Comparison of ENCODE assay signal across 22 cellular contexts in genomic region chr1:187471555-187471954, GRCh38.
DNase-seq lines count a peak whose midpoint lies in the region; ATAC-seq, FAIRE-seq and TF ChIP-seq lines count a peak whose summit lies in the region.
"Had no signal": no experiment of that assay in that cellular context is flagged by ENCODE, and none has a peak within 500 bp of the region (broad histone marks: within the 10 kb centered on the region; RNA-seq: fewer than 3 reads in every experiment).

No MANE protein-coding gene starts in this region.

- no peaks in the 10 kb centered on the region for H3K27me3 Mint-ChIP-seq in activated naive CD8-positive, alpha-beta T cell treated with anti-CD3 and anti-CD28 coated beads, Interleukin-2, amount 50 U/mL, for 24 hours
- no peaks in the 10 kb centered on the region for H3K27me3 Mint-ChIP-seq in activated T-helper 1 cell treated with anti-CD3 and anti-CD28 coated beads, Interleukin-12 subunit alpha, Interleukin-12 subunit beta, Interleukin-2, Interleukin-4 antibody, amounts not matched to agents 30 ng/mL and 10 ng/mL and 1 ng/mL, durations not matched to agents 14 hours and 24 hours and 36 hours (ENCODE audit: insufficient read depth)
- H3K27me3 Mint-ChIP-seq: stimulated activated naive B cell treated with anti-CD40 and anti-IgM and Interleukin-4, amounts not matched to agents 10 μg/mL and 1 μg/mL and 100 μg/mL, for 72 hours had no signal

- H3K27me3 ChIP-seq in HAP-1 (ENCODE audit: low read depth) (no peaks in the 10 kb centered on the region), bronchial epithelial cell (ENCODE audit: control insufficient read depth, insufficient read depth, low read length) (no peaks in the 10 kb centered on the region), heart right ventricle (no peaks in the 10 kb centered on the region)
- H3K27me3 ChIP-seq: BLaER1 treated with 17β-estradiol and CSF1 and Interleukin-3, amounts not matched to agents 10 nM and 100 nM; tibial artery had no signal

- FAIRE-seq in bronchial epithelial cell (lab: Jason Lieb, UNC) = no peak

- H3K36me3 Mint-ChIP-seq in activated naive CD8-positive, alpha-beta T cell treated with anti-CD3 and anti-CD28 coated beads, Interleukin-2, amount 50 U/mL, for 24 hours (ENCODE audit: low read depth) = no peaks in the 10 kb centered on the region
- H3K36me3 Mint-ChIP-seq in activated T-helper 1 cell treated with anti-CD3 and anti-CD28 coated beads, Interleukin-12 subunit alpha, Interleukin-12 subunit beta, Interleukin-2, Interleukin-4 antibody, amounts not matched to agents 30 ng/mL and 10 ng/mL and 1 ng/mL, durations not matched to agents 14 hours and 24 hours and 36 hours (ENCODE audit: low read depth) = no peaks in the 10 kb centered on the region
- H3K36me3 Mint-ChIP-seq: stimulated activated naive B cell treated with anti-CD40 and anti-IgM and Interleukin-4, amounts not matched to agents 10 μg/mL and 1 μg/mL and 100 μg/mL, for 72 hours had no signal

- H3K9me3 Mint-ChIP-seq in activated naive CD8-positive, alpha-beta T cell treated with anti-CD3 and anti-CD28 coated beads, Interleukin-2, amount 50 U/mL, for 24 hours = peaks cover 16% of the 10 kb centered on the region
- peaks cover 3% of the 10 kb centered on the region for H3K9me3 Mint-ChIP-seq in activated T-helper 1 cell treated with anti-CD3 and anti-CD28 coated beads, Interleukin-12 subunit alpha, Interleukin-12 subunit beta, Interleukin-2, Interleukin-4 antibody, amounts not matched to agents 30 ng/mL and 10 ng/mL and 1 ng/mL, durations not matched to agents 14 hours and 24 hours and 36 hours

- no peak overlapping the region for H3K27ac ChIP-seq in heart right ventricle
- H3K27ac ChIP-seq: BLaER1 treated with 17β-estradiol and CSF1 and Interleukin-3, amounts not matched to agents 10 nM and 100 nM; lower lobe of right lung; parathyroid adenoma; SK-N-MC; tibial artery had no signal

- H3K4me3 Mint-ChIP-seq in activated naive CD8-positive, alpha-beta T cell treated with anti-CD3 and anti-CD28 coated beads, Interleukin-2, amount 50 U/mL, for 24 hours = no peak overlapping the region
- no peak overlapping the region for H3K4me3 Mint-ChIP-seq in activated T-helper 1 cell treated with anti-CD3 and anti-CD28 coated beads, Interleukin-12 subunit alpha, Interleukin-12 subunit beta, Interleukin-2, Interleukin-4 antibody, amounts not matched to agents 30 ng/mL and 10 ng/mL and 1 ng/mL, durations not matched to agents 14 hours and 24 hours and 36 hours
- H3K4me3 Mint-ChIP-seq: H9; stimulated activated naive B cell treated with anti-CD40 and anti-IgM and Interleukin-4, amounts not matched to agents 10 μg/mL and 1 μg/mL and 100 μg/mL, for 72 hours had no signal

- no peaks in the 10 kb centered on the region for H3K9me3 ChIP-seq in HAP-1
- no peaks in the 10 kb centered on the region for H3K9me3 ChIP-seq in heart right ventricle
- H3K9me3 ChIP-seq: BLaER1 treated with 17β-estradiol and CSF1 and Interleukin-3, amounts not matched to agents 10 nM and 100 nM; lower lobe of right lung; tibial artery had no signal

- H3K4me1 ChIP-seq in HAP-1 = peaks cover 25% of the 10 kb centered on the region
- no peaks in the 10 kb centered on the region for H3K4me1 ChIP-seq in heart right ventricle
- H3K4me1 ChIP-seq: BLaER1 treated with 17β-estradiol and CSF1 and Interleukin-3, amounts not matched to agents 10 nM and 100 nM; lower lobe of right lung; parathyroid adenoma; tibial artery had no signal

- no peak overlapping the region for H3K27ac Mint-ChIP-seq in activated naive CD8-positive, alpha-beta T cell treated with anti-CD3 and anti-CD28 coated beads, Interleukin-2, amount 50 U/mL, for 24 hours
- no peak overlapping the region for H3K27ac Mint-ChIP-seq in activated T-helper 1 cell treated with anti-CD3 and anti-CD28 coated beads, Interleukin-12 subunit alpha, Interleukin-12 subunit beta, Interleukin-2, Interleukin-4 antibody, amounts not matched to agents 30 ng/mL and 10 ng/mL and 1 ng/mL, durations not matched to agents 14 hours and 24 hours and 36 hours
- H3K27ac Mint-ChIP-seq: stimulated activated naive B cell treated with anti-CD40 and anti-IgM and Interleukin-4, amounts not matched to agents 10 μg/mL and 1 μg/mL and 100 μg/mL, for 72 hours had no signal

- no peak for TF ChIP-seq CTCF in bronchial epithelial cell (IDR thresholded peaks at IDR 0.05; ENCODE audit: insufficient read depth, low read length, severe bottlenecking)
- TF ChIP-seq CTCF in heart right ventricle (IDR thresholded peaks at IDR 0.05) = no peak

- in situ Hi-C loops in HAP-1 (cut with MboI; ENCODE audit: low sequenced_read_pairs) = no loop called here

- no peaks in the 10 kb centered on the region for H3K4me1 Mint-ChIP-seq in activated naive CD8-positive, alpha-beta T cell treated with anti-CD3 and anti-CD28 coated beads, Interleukin-2, amount 50 U/mL, for 24 hours
- H3K4me1 Mint-ChIP-seq in activated T-helper 1 cell treated with anti-CD3 and anti-CD28 coated beads, Interleukin-12 subunit alpha, Interleukin-12 subunit beta, Interleukin-2, Interleukin-4 antibody, amounts not matched to agents 30 ng/mL and 10 ng/mL and 1 ng/mL, durations not matched to agents 14 hours and 24 hours and 36 hours (ENCODE audit: low read depth) = no peaks in the 10 kb centered on the region
- H3K4me1 Mint-ChIP-seq: stimulated activated naive B cell treated with anti-CD40 and anti-IgM and Interleukin-4, amounts not matched to agents 10 μg/mL and 1 μg/mL and 100 μg/mL, for 72 hours had no signal

- no peak for ATAC-seq in activated naive CD8-positive, alpha-beta T cell treated with anti-CD3 and anti-CD28 coated beads, Interleukin-2, amount 50 U/mL, for 24 hours
- no peak for ATAC-seq in heart right ventricle
- ATAC-seq: lower lobe of right lung; stimulated activated naive B cell treated with anti-CD40 and anti-IgM and Interleukin-4, amounts not matched to agents 10 μg/mL and 1 μg/mL and 100 μg/mL, for 72 hours had no signal

- H3K4me3 ChIP-seq in HAP-1 = no peak overlapping the region
- no peak overlapping the region for H3K4me3 ChIP-seq in bronchial epithelial cell (ENCODE audit: low read depth, low read length)
- no peak overlapping the region for H3K4me3 ChIP-seq in skeletal muscle cell (ENCODE audit: low read depth, low read length)
- no peak overlapping the region for H3K4me3 ChIP-seq in heart right ventricle
- H3K4me3 ChIP-seq: BLaER1 treated with 17β-estradiol and CSF1 and Interleukin-3, amounts not matched to agents 10 nM and 100 nM; lower lobe of right lung; SK-N-MC; tibial artery had no signal

- intact Hi-C loops in activated T-helper 1 cell treated with anti-CD3 and anti-CD28 coated beads, Interleukin-12 subunit alpha, Interleukin-12 subunit beta, Interleukin-2, Interleukin-4 antibody, amounts not matched to agents 30 ng/mL and 10 ng/mL and 1 ng/mL, durations not matched to agents 14 hours and 24 hours and 36 hours (cut with micrococcal nuclease) = no loop called here
- intact Hi-C loops in heart right ventricle (cut with DNase I) = loop anchor here in 1 of 10 donors (10.0 kb wide), 1 partner anchor 513 kb away; no protein-coding TSS in a partner anchor

- 87 to 88% methylated on average over 2 of the region's 2 CpGs for WGBS in heart right ventricle, 2 donors

- no peaks in the 10 kb centered on the region for H3K36me3 ChIP-seq in HAP-1 (replicated peaks)
- H3K36me3 ChIP-seq in bronchial epithelial cell (ENCODE audit: control insufficient read depth, insufficient read depth, low read length) = no peaks in the 10 kb centered on the region
- no peaks in the 10 kb centered on the region for H3K36me3 ChIP-seq in heart right ventricle
- H3K36me3 ChIP-seq: BLaER1 treated with 17β-estradiol and CSF1 and Interleukin-3, amounts not matched to agents 10 nM and 100 nM; lower lobe of right lung; tibial artery had no signal

- peak; percentile 10 to 55 for DNase-seq in HAP-1 (ENCODE audit: low spot score in 2 of 2)
- peak; percentile 60 for DNase-seq in NCI-H2227 (lab: John Stamatoyannopoulos, UW; ENCODE audit: unreplicated experiment)
- DNase-seq in bronchial epithelial cell (ENCODE audit: low read depth) = peak; percentile 1
- peak; percentile 14 for DNase-seq in skeletal muscle cell (ENCODE audit: low read depth)
- DNase-seq in activated naive CD8-positive, alpha-beta T cell treated with anti-CD3 and anti-CD28 coated beads, Interleukin-2, amount 50 U/mL, for 24 hours = no peak
- DNase-seq in activated T-helper 1 cell treated with anti-CD3 and anti-CD28 coated beads, Interleukin-12 subunit alpha, Interleukin-12 subunit beta, Interleukin-2, Interleukin-4 antibody, amounts not matched to agents 30 ng/mL and 10 ng/mL and 1 ng/mL, durations not matched to agents 14 hours and 24 hours and 36 hours (ENCODE audit: low spot score) = no peak
- no peak for DNase-seq in heart right ventricle
- DNase-seq: activated gamma-delta T cell; aorta; cortex of kidney; H9; head of caudate nucleus; Karpas-422; lower lobe of right lung; NCI-H1694; NCI-H774; stimulated activated CD4-positive, alpha-beta T cell treated with anti-CD3 and anti-CD28 coated beads, Interleukin-12 subunit alpha, Interleukin-12 subunit beta, amount 100 ng/mL, for 4 hours; stimulated activated naive B cell treated with anti-CD40 and anti-IgM and Interleukin-4, amounts not matched to agents 10 μg/mL and 1 μg/mL and 100 μg/mL, for 72 hours; tibial artery had no signal

Comparison
In these comparisons a context has a peak if more than half of its experiments do, and no peak if none do; other contexts are left out.
1. DNase-seq: peak in HAP-1 (2 of 2), NCI-H2227 (single experiment), bronchial epithelial cell (single experiment) and skeletal muscle cell (single experiment); none in activated naive CD8-positive, alpha-beta T cell treated with anti-CD3 and anti-CD28 coated beads, Interleukin-2, amount 50 U/mL, for 24 hours (single experiment), activated T-helper 1 cell treated with anti-CD3 and anti-CD28 coated beads, Interleukin-12 subunit alpha, Interleukin-12 subunit beta, Interleukin-2, Interleukin-4 antibody, amounts not matched to agents 30 ng/mL and 10 ng/mL and 1 ng/mL, durations not matched to agents 14 hours and 24 hours and 36 hours (single experiment) and heart right ventricle (0 of 2).